In genomic region chr6:111857674-111858337, GRCh38 we compare ENCODE assay signal across 13 cellular contexts. TPM values are rescaled to one million over a fixed set of nuclear protein-coding genes. Genes with fewer than 3 reads are reported as not detected.
DNase-seq lines count a peak whose midpoint lies in the region; ATAC-seq, FAIRE-seq and TF ChIP-seq lines count a peak whose summit lies in the region.
"Had no signal": no experiment of that assay in that cellular context is flagged by ENCODE, and none has a peak within 500 bp of the region (broad histone marks: within the 10 kb centered on the region; RNA-seq: fewer than 3 reads in every experiment).

No MANE protein-coding gene starts in this region.

- H3K4me1 ChIP-seq in CD4-positive, CD25-positive, alpha-beta regulatory T cell (ENCODE audit: control insufficient read depth, insufficient read depth, low read length, poor library complexity, severe bottlenecking) = peaks cover 87% of the 10 kb centered on the region
- H3K4me1 ChIP-seq: adrenal gland, Caco-2 had no signal

- no peaks in the 10 kb centered on the region for H3K27me3 ChIP-seq in CD4-positive, CD25-positive, alpha-beta regulatory T cell (ENCODE audit: control insufficient read depth, insufficient read depth, low read length)
- H3K27me3 ChIP-seq: right lobe of liver had no signal

- TF ChIP-seq POLR2A in GM12891 (IDR thresholded peaks at IDR 0.05; ENCODE audit: low read depth, low read length) = no peak

- no peaks in the 10 kb centered on the region for H3K9me3 ChIP-seq in CD4-positive, CD25-positive, alpha-beta regulatory T cell (ENCODE audit: control insufficient read depth in 2 of 2, low read length in 2 of 2)
- H3K9me3 ChIP-seq: adrenal gland, Caco-2, right lobe of liver had no signal

- H3K27ac Mint-ChIP-seq in CD4-positive, CD25-positive, alpha-beta regulatory T cell = peak overlapping the region; percentile 44 to 90 (median 86)
- H3K27ac Mint-ChIP-seq in natural killer cell treated with Interleukin-12 subunit alpha and Interleukin-12 subunit beta and Interleukin-15 and Interleukin-18, amount 100 ng/mL, for 72 hours = peak overlapping the region; percentile 6 to 11

- no peak for FAIRE-seq in GM12891 (lab: Jason Lieb, UNC)
- FAIRE-seq: islet of Langerhans had no signal

- H3K36me3 Mint-ChIP-seq in CD4-positive, CD25-positive, alpha-beta regulatory T cell = peaks cover 19% of the 10 kb centered on the region
- H3K36me3 Mint-ChIP-seq in natural killer cell treated with Interleukin-12 subunit alpha and Interleukin-12 subunit beta and Interleukin-15 and Interleukin-18, amount 100 ng/mL, for 72 hours = no peaks in the 10 kb centered on the region

- peak overlapping the region; percentile 43 for H3K4me3 ChIP-seq in CD4-positive, CD25-positive, alpha-beta regulatory T cell (ENCODE audit: low read depth, low read length)
- H3K4me3 ChIP-seq: adrenal gland, right lobe of liver had no signal

- peak in 1 of 2 donors; percentile 28 for ATAC-seq in CD4-positive, CD25-positive, alpha-beta regulatory T cell (ENCODE audit: low read depth in 2 of 2)
- ATAC-seq in natural killer cell treated with Interleukin-12 subunit alpha and Interleukin-12 subunit beta and Interleukin-15 and Interleukin-18, amount 100 ng/mL, for 72 hours = peak; percentile 24 to 28
- no peak for ATAC-seq in HG02610 (IDR thresholded peaks at IDR 0.05; ENCODE audit: unreplicated experiment)

- peaks cover 5% of the 10 kb centered on the region for H3K36me3 ChIP-seq in CD4-positive, CD25-positive, alpha-beta regulatory T cell (ENCODE audit: control insufficient read depth, insufficient read depth, low read length)
- H3K36me3 ChIP-seq: adrenal gland, right lobe of liver had no signal

- no peaks in the 10 kb centered on the region for H3K9me3 Mint-ChIP-seq in CD4-positive, CD25-positive, alpha-beta regulatory T cell
- H3K9me3 Mint-ChIP-seq in natural killer cell treated with Interleukin-12 subunit alpha and Interleukin-12 subunit beta and Interleukin-15 and Interleukin-18, amount 100 ng/mL, for 72 hours = no peaks in the 10 kb centered on the region

- no peaks in the 10 kb centered on the region for H3K27me3 Mint-ChIP-seq in CD4-positive, CD25-positive, alpha-beta regulatory T cell
- no peaks in the 10 kb centered on the region for H3K27me3 Mint-ChIP-seq in natural killer cell treated with Interleukin-12 subunit alpha and Interleukin-12 subunit beta and Interleukin-15 and Interleukin-18, amount 100 ng/mL, for 72 hours

- H3K4me1 Mint-ChIP-seq in CD4-positive, CD25-positive, alpha-beta regulatory T cell = peaks cover 74 to 98% (median 89%) of the 10 kb centered on the region in 4 donors
- H3K4me1 Mint-ChIP-seq in natural killer cell treated with Interleukin-12 subunit alpha and Interleukin-12 subunit beta and Interleukin-15 and Interleukin-18, amount 100 ng/mL, for 72 hours (ENCODE audit: low read depth in 2 of 2) = peaks cover 73 to 85% of the 10 kb centered on the region in 2 donors

- peak overlapping the region; percentile 17 for H3K27ac ChIP-seq in CD4-positive, CD25-positive, alpha-beta regulatory T cell (ENCODE audit: insufficient read depth, low read length, poor library complexity, severe bottlenecking)
- H3K27ac ChIP-seq in caudate nucleus (ENCODE audit: low read depth, low read length) = peak overlapping the region; percentile 85
- H3K27ac ChIP-seq: adrenal gland, right lobe of liver had no signal

- DNase-seq in CD4-positive, CD25-positive, alpha-beta regulatory T cell = no peak
- DNase-seq in GM12891 (ENCODE audit: insufficient read length, low spot score) = no peak
- DNase-seq in caudate nucleus (lab: John Stamatoyannopoulos, UW) = no peak
- DNase-seq in natural killer cell treated with Interleukin-12 subunit alpha and Interleukin-12 subunit beta and Interleukin-15 and Interleukin-18, amount 100 ng/mL, for 72 hours (ENCODE audit: low spot score) = no peak
- DNase-seq in NCI-H2196 treated with DMSO at 0.1 percent for 48 hours (lab: John Stamatoyannopoulos, UW; ENCODE audit: unreplicated experiment) = no peak
- DNase-seq in H4 (ENCODE audit: low spot score) = no peak
- DNase-seq: adrenal gland, Caco-2, MM.1S, NCI-H2171, right lobe of liver had no signal

- peak overlapping the region; percentile 40 to 81 (median 58) for H3K4me3 Mint-ChIP-seq in CD4-positive, CD25-positive, alpha-beta regulatory T cell
- no peak overlapping the region for H3K4me3 Mint-ChIP-seq in natural killer cell treated with Interleukin-12 subunit alpha and Interleukin-12 subunit beta and Interleukin-15 and Interleukin-18, amount 100 ng/mL, for 72 hours

TF ChIP-seq in GM12891, 5 proteins besides CTCF, POLR2A, EP300 and RAD21:
- TF ChIP-seq PAX5 (IDR thresholded peaks at IDR 0.05; ENCODE audit: insufficient read depth, low read length, severe bottlenecking) (no peak), SPI1 (IDR thresholded peaks at IDR 0.05; ENCODE audit: low read depth, low read length) (peak; percentile 60)

RNA-seq across cellular contexts. Expression of gene FYN, which starts 15.4 kb away (rescaled TPM):
- total RNA-seq in CD4-positive, CD25-positive, alpha-beta regulatory T cell = 592 TPM
- 100 to 1,000 TPM; 267 to 320 (median 288) TPM for polyA plus RNA-seq in CD4-positive, CD25-positive, alpha-beta regulatory T cell
- polyA plus RNA-seq in GM12891 (2012; ENCODE audit: low read depth, missing spikeins) = 15.3 TPM
- total RNA-seq in natural killer cell treated with Interleukin-12 subunit alpha and Interleukin-12 subunit beta and Interleukin-15 and Interleukin-18, amount 100 ng/mL, for 72 hours = 100 to 1,000 TPM; 273 to 443 TPM
- 19.9 and 22.8 TPM in 2 replicates for total RNA-seq in H4 (2014; rRNA removed; shearing (Covaris generic))

Comparison
In these comparisons a context has a peak if more than half of its experiments do, and no peak if none do; other contexts are left out.
1. RNA of gene FYN, which starts 15.4 kb away (total RNA-seq): 592 TPM in CD4-positive, CD25-positive, alpha-beta regulatory T cell (single experiment) and 273 to 443 TPM in natural killer cell treated with Interleukin-12 subunit alpha and Interleukin-12 subunit beta and Interleukin-15 and Interleukin-18, amount 100 ng/mL, for 72 hours; 19.9 to 22.8 TPM in H4; every median in the first group is over 10 times any median in the second.